ENCODE assay signal across 11 cellular contexts in the genomic region with DNA sequence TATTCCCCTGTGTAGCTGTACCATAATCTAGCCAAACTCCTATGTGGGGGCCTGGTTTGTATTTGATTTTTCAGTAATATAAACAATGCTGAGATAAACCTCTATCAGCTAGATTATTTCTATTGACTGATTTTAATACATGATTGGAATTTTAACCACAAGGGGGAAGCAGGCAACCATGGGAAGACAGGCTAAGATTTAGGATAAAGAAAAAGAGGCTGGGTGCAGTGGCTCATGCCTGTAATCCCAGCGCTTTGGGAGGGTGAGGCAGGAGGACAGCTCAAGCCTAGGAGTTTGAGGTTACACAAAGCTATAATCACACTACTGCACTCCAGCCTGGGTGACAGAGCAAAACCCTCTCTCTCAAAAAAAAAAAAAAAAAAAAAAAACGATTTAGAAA.
DNase-seq lines count a peak whose midpoint lies in the region; ATAC-seq and TF ChIP-seq lines count a peak whose summit lies in the region.
"Had no signal": no experiment of that assay in that cellular context is flagged by ENCODE, and none has a peak within 500 bp of the region (broad histone marks: within the 10 kb centered on the region; RNA-seq: fewer than 3 reads in every experiment).

No MANE protein-coding gene starts in this region.

- peak; percentile 46; the same call in 2 of the 3 replicates for ATAC-seq in RWPE2 (ENCODE audit: low read depth)
- no peak for ATAC-seq in HG03108 (IDR thresholded peaks at IDR 0.05; ENCODE audit: unreplicated experiment)

- no peaks in the 10 kb centered on the region for H3K36me3 ChIP-seq in RWPE2 (ENCODE audit: low read depth)
- H3K36me3 ChIP-seq: BLaER1 had no signal

- TF ChIP-seq CTCF in RWPE2 (IDR thresholded peaks at IDR 0.05; ENCODE audit: poor library complexity, severe bottlenecking) (peak; percentile 91), foreskin fibroblast (IDR thresholded peaks at IDR 0.05; ENCODE audit: low read depth, low read length) (peak; percentile 33)

- H3K27me3 Mint-ChIP-seq in activated naive CD4-positive, alpha-beta T cell treated with anti-CD3 and anti-CD28 coated beads, Interleukin-2, amount 10 ng/mL, durations not matched to agents 7 days and 5 days, result peaks cover 14% of the 10 kb centered on the region

- H3K4me3 ChIP-seq in RWPE2 (ENCODE audit: severe bottlenecking) (no peak overlapping the region), foreskin fibroblast (ENCODE audit: low read depth in 1 of 2, low read length in 2 of 2) (no peak overlapping the region)
- H3K4me3 ChIP-seq: BLaER1 had no signal

- CTCF ChIA-PET in activated naive CD4-positive, alpha-beta T cell treated with anti-CD3 and anti-CD28 coated beads, Interleukin-2, amount 10 ng/mL, durations not matched to agents 7 days and 5 days (lab: Charles Lee), result interaction anchor here (0.7 to 1.6 kb wide), 5 partner anchors 114 to 1083 kb away, joined by 3 to 13 read pairs (median 3); no protein-coding TSS in a partner anchor

- no peaks in the 10 kb centered on the region for H3K9me3 ChIP-seq in RWPE2 (ENCODE audit: severe bottlenecking)

- H3K36me3 Mint-ChIP-seq in activated naive CD4-positive, alpha-beta T cell treated with anti-CD3 and anti-CD28 coated beads, Interleukin-2, amount 10 ng/mL, durations not matched to agents 7 days and 5 days, result no peaks in the 10 kb centered on the region
- H3K36me3 Mint-ChIP-seq: activated naive CD8-positive, alpha-beta T cell had no signal

- no peak overlapping the region for H3K27ac ChIP-seq in RWPE2 (ENCODE audit: poor library complexity, severe bottlenecking)
- H3K27ac ChIP-seq: BLaER1 had no signal

- H3K27ac Mint-ChIP-seq in activated naive CD4-positive, alpha-beta T cell treated with anti-CD3 and anti-CD28 coated beads, Interleukin-2, amount 10 ng/mL, durations not matched to agents 7 days and 5 days, result no peak overlapping the region
- H3K27ac Mint-ChIP-seq: activated naive CD8-positive, alpha-beta T cell had no signal

- H3K4me1 Mint-ChIP-seq in activated naive CD4-positive, alpha-beta T cell treated with anti-CD3 and anti-CD28 coated beads, Interleukin-2, amount 10 ng/mL, durations not matched to agents 7 days and 5 days, result no peaks in the 10 kb centered on the region

- H3K27me3 ChIP-seq in RWPE2 (ENCODE audit: insufficient read depth, poor library complexity, severe bottlenecking), result no peaks in the 10 kb centered on the region
- H3K27me3 ChIP-seq: BLaER1 had no signal

- H3K9me3 Mint-ChIP-seq in activated naive CD4-positive, alpha-beta T cell treated with anti-CD3 and anti-CD28 coated beads, Interleukin-2, amount 10 ng/mL, durations not matched to agents 7 days and 5 days, result no peaks in the 10 kb centered on the region

- H3K4me3 Mint-ChIP-seq in activated naive CD4-positive, alpha-beta T cell treated with anti-CD3 and anti-CD28 coated beads, Interleukin-2, amount 10 ng/mL, durations not matched to agents 7 days and 5 days, result no peak overlapping the region
- H3K4me3 Mint-ChIP-seq: activated naive CD8-positive, alpha-beta T cell had no signal

- H3K4me1 ChIP-seq in RWPE2 (ENCODE audit: insufficient read depth, poor library complexity, severe bottlenecking), result no peaks in the 10 kb centered on the region
- H3K4me1 ChIP-seq: BLaER1 had no signal

- DNase-seq in NCI-H1105 (lab: John Stamatoyannopoulos, UW) (peak; percentile 0), NCI-H1105 treated with DMSO at 0.1 percent for 48 hours (lab: John Stamatoyannopoulos, UW) (no peak), RWPE2 (ENCODE audit: low spot score) (no peak), foreskin fibroblast (peak; percentile 33 to 72), stromal cell of bone marrow (ENCODE audit: low read depth) (peak; percentile 43), NCI-H187 treated with DMSO at 0.1 percent for 48 hours (lab: John Stamatoyannopoulos, UW) (no peak)
- DNase-seq in activated naive CD4-positive, alpha-beta T cell treated with anti-CD3 and anti-CD28 coated beads, Interleukin-2, amount 10 ng/mL, durations not matched to agents 7 days and 5 days, result no peak
- DNase-seq: right cardiac atrium had no signal

Comparison
In these comparisons a context has a peak if more than half of its experiments do, and no peak if none do; other contexts are left out.
1. DNase-seq: peak in NCI-H1105 (single experiment), foreskin fibroblast (2 of 2) and stromal cell of bone marrow (single experiment); none in NCI-H1105 treated with DMSO at 0.1 percent for 48 hours (single experiment), RWPE2 (single experiment), NCI-H187 treated with DMSO at 0.1 percent for 48 hours (single experiment) and activated naive CD4-positive, alpha-beta T cell treated with anti-CD3 and anti-CD28 coated beads, Interleukin-2, amount 10 ng/mL, durations not matched to agents 7 days and 5 days (single experiment).